Comparison of ENCODE assay signal across 19 cellular contexts in the genomic region with DNA sequence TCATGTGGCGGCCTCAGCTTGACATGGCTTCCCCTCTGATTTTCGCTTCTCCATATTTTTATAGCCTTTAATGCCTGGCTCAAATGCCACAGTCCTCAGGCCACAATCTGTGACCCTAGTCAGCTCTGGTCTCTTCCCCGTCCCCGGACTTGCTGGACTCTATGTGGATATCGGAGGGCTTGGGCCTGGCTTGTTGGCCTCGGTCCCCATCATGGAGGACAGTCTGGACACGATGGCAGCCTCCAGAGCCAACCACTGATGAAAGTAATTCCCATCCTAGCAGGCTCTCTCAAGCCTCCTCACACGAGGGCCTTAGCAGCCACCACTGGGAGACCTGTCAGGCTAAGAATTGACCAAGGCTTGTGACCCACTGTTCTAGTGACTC.
"Had no signal": no experiment of that assay in that cellular context is flagged by ENCODE, and none has a peak within 500 bp of the region (broad histone marks: within the 10 kb centered on the region; RNA-seq: fewer than 3 reads in every experiment).

No MANE protein-coding gene starts in this region.

- ATAC-seq: left ventricle myocardium superior; naive thymus-derived CD8-positive, alpha-beta T cell had no signal

- H3K4me3 ChIP-seq: esophagus squamous epithelium, ovary, sigmoid colon, spleen, thyroid gland had no signal

- H3K27ac Mint-ChIP-seq: activated CD4-positive, alpha-beta T cell treated with anti-CD3 and anti-CD28 coated beads, Interleukin-2, amount 10 ng/mL, durations not matched to agents 24 days and 14 days; activated naive CD4-positive, alpha-beta T cell treated with anti-CD3 and anti-CD28 coated beads, Interleukin-2, amount 10 ng/mL, durations not matched to agents 7 days and 5 days; dendritic cell treated with granulocyte-macrophage colony-stimulating factor and Interleukin-4, amounts not matched to agents 40 ng/mL and 50 ng/mL, for 4 days; memory B cell; stimulated activated naive B cell treated with anti-CD40 and anti-IgM and Interleukin-4, amounts not matched to agents 10 μg/mL and 1 μg/mL and 100 μg/mL, for 72 hours had no signal

- H3K27me3 Mint-ChIP-seq: activated CD4-positive, alpha-beta T cell treated with anti-CD3 and anti-CD28 coated beads, Interleukin-2, amount 10 ng/mL, durations not matched to agents 24 days and 14 days; activated naive CD4-positive, alpha-beta T cell treated with anti-CD3 and anti-CD28 coated beads, Interleukin-2, amount 10 ng/mL, durations not matched to agents 7 days and 5 days; dendritic cell treated with granulocyte-macrophage colony-stimulating factor and Interleukin-4, amounts not matched to agents 40 ng/mL and 50 ng/mL, for 4 days; memory B cell; naive thymus-derived CD8-positive, alpha-beta T cell; stimulated activated naive B cell treated with anti-CD40 and anti-IgM and Interleukin-4, amounts not matched to agents 10 μg/mL and 1 μg/mL and 100 μg/mL, for 72 hours had no signal

- H3K9me3 Mint-ChIP-seq: activated CD4-positive, alpha-beta T cell treated with anti-CD3 and anti-CD28 coated beads, Interleukin-2, amount 10 ng/mL, durations not matched to agents 24 days and 14 days; activated naive CD4-positive, alpha-beta T cell treated with anti-CD3 and anti-CD28 coated beads, Interleukin-2, amount 10 ng/mL, durations not matched to agents 7 days and 5 days; dendritic cell treated with granulocyte-macrophage colony-stimulating factor and Interleukin-4, amounts not matched to agents 40 ng/mL and 50 ng/mL, for 4 days; memory B cell; naive thymus-derived CD8-positive, alpha-beta T cell; stimulated activated naive B cell treated with anti-CD40 and anti-IgM and Interleukin-4, amounts not matched to agents 10 μg/mL and 1 μg/mL and 100 μg/mL, for 72 hours had no signal

- H3K27ac ChIP-seq: esophagus squamous epithelium, ovary, sigmoid colon, spleen, thyroid gland had no signal

- H3K4me1 ChIP-seq: esophagus squamous epithelium, thyroid gland had no signal

- H3K4me1 Mint-ChIP-seq: activated naive CD4-positive, alpha-beta T cell treated with anti-CD3 and anti-CD28 coated beads, Interleukin-2, amount 10 ng/mL, durations not matched to agents 7 days and 5 days; memory B cell; stimulated activated naive B cell treated with anti-CD40 and anti-IgM and Interleukin-4, amounts not matched to agents 10 μg/mL and 1 μg/mL and 100 μg/mL, for 72 hours had no signal

- H3K36me3 ChIP-seq: ovary had no signal

- H3K9me3 ChIP-seq: esophagus squamous epithelium, ovary, sigmoid colon, spleen, thyroid gland had no signal

- DNase-seq: activated CD4-positive, alpha-beta T cell treated with anti-CD3 and anti-CD28 coated beads, Interleukin-2, amount 10 ng/mL, durations not matched to agents 24 days and 14 days; activated CD4-positive, CD25-positive, alpha-beta regulatory T cell; activated effector memory CD4-positive, alpha-beta T cell treated with Interleukin-2 at 50 U/mL for 16 hours; activated naive CD4-positive, alpha-beta T cell treated with anti-CD3 and anti-CD28 coated beads, Interleukin-2, amount 10 ng/mL, durations not matched to agents 7 days and 5 days; cerebellar nuclear complex; effector CD8-positive, alpha-beta T cell; esophagus squamous epithelium; left ventricle myocardium superior; naive thymus-derived CD8-positive, alpha-beta T cell; ovary; sigmoid colon; spleen; stimulated activated CD4-positive, alpha-beta T cell treated with anti-CD3 and anti-CD28 coated beads, Interleukin-4, amount 100 ng/mL, for 4 hours; stimulated activated naive B cell treated with anti-CD40 and anti-IgM and Interleukin-4, amounts not matched to agents 10 μg/mL and 1 μg/mL and 100 μg/mL, for 72 hours; T-helper 1 cell; T-helper 9 cell; thyroid gland had no signal

- H3K27me3 ChIP-seq: esophagus squamous epithelium, ovary, sigmoid colon, spleen, thyroid gland had no signal

- H3K4me3 Mint-ChIP-seq: activated CD4-positive, alpha-beta T cell treated with anti-CD3 and anti-CD28 coated beads, Interleukin-2, amount 10 ng/mL, durations not matched to agents 24 days and 14 days; activated naive CD4-positive, alpha-beta T cell treated with anti-CD3 and anti-CD28 coated beads, Interleukin-2, amount 10 ng/mL, durations not matched to agents 7 days and 5 days; dendritic cell treated with granulocyte-macrophage colony-stimulating factor and Interleukin-4, amounts not matched to agents 40 ng/mL and 50 ng/mL, for 4 days; memory B cell; naive thymus-derived CD8-positive, alpha-beta T cell; stimulated activated naive B cell treated with anti-CD40 and anti-IgM and Interleukin-4, amounts not matched to agents 10 μg/mL and 1 μg/mL and 100 μg/mL, for 72 hours had no signal
